ENCODE assay signal across 17 cellular contexts in the genomic region with DNA sequence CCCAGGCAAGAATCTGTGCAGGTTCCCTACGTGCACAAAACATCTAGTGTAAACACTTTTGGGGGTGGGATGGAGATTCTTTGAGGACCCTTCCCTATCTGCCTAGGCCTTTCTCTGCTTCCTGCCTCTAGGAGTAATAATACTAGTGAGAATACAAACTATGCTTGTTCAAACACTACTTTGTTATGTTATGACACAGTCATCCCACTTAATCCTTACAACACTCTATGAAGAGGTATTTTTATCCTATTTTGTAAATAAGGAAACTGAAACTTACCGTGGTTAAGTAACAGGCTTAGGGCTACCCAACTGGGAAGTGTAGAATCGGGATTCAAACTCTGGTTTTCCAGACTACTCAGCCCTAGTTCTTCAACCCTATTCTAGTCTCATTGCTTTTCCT.
"Had no signal": no experiment of that assay in that cellular context is flagged by ENCODE, and none has a peak within 500 bp of the region (broad histone marks: within the 10 kb centered on the region; RNA-seq: fewer than 3 reads in every experiment).

No MANE protein-coding gene starts in this region.

- DNase-seq: activated CD4-positive, alpha-beta T cell treated with anti-CD3 and anti-CD28 coated beads, Interleukin-2, amount 50 U/mL, for 1 hour; activated CD4-positive, CD25-positive, alpha-beta regulatory T cell treated with anti-CD3 and anti-CD28 coated beads, Interleukin-2, amount 50 U/mL, for 72 hours; activated CD8-positive, alpha-beta memory T cell treated with anti-CD3 and anti-CD28 coated beads, Interleukin-2, amount 50 U/mL, for 4 hours; activated effector memory CD4-positive, alpha-beta T cell treated with Interleukin-2 at 50 U/mL for 16 hours; activated naive CD4-positive, alpha-beta T cell treated with anti-CD3 and anti-CD28 coated beads, Interleukin-2, amount 50 U/mL, for 16 hours; activated T-cell treated with anti-CD3 and anti-CD28 coated beads, Interleukin-2, amount 50 U/mL, for 4 hours; effector CD8-positive, alpha-beta T cell; glutamatergic neuron; naive thymus-derived CD4-positive, alpha-beta T cell; right cardiac atrium; stimulated activated CD4-positive, alpha-beta T cell treated with anti-CD3 and anti-CD28 coated beads, Interleukin-15, amount 100 ng/mL, for 24 hours; stimulated activated CD4-positive, alpha-beta T cell treated with anti-CD3 and anti-CD28 coated beads, Interleukin-2, amount 100 ng/mL, for 48 hours; testis had no signal

- H3K27me3 ChIP-seq: foreskin keratinocyte, testis had no signal

- H3K36me3 ChIP-seq: prostate gland had no signal

- H3K4me3 ChIP-seq: prostate gland, skin epidermis, testis had no signal

- H3K4me1 ChIP-seq: prostate gland, testis had no signal

- H3K27ac ChIP-seq: foreskin keratinocyte, prostate gland, skin epidermis, testis, VCaP had no signal

- H3K9me3 ChIP-seq: prostate gland, testis had no signal
